ENCODE assay signal across 8 cellular contexts in the genomic region with DNA sequence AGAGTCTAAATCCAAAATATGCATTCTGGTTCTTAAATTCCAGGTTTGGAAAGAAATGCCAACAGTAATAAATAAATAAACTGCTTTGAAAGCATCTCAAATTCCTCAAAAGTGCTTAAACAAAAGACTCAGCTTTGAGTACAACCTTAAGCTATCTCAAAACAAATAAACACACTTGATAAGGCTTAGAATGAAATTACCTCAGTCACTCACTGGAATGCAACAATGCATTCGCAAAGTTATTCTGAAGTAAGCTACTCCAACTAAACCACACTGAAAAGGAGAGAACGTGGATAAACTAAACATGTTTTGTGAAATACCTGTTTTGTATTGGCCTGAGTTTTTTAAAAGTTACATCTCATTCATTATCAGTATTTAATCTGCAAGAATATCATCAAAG. TPM values are rescaled to one million over a fixed set of nuclear protein-coding genes. Genes with fewer than 3 reads are reported as not detected.
DNase-seq lines count a peak whose midpoint lies in the region; ATAC-seq, FAIRE-seq and TF ChIP-seq lines count a peak whose summit lies in the region.

No MANE protein-coding gene starts in this region.

- peaks cover 0 to 7% of the 10 kb centered on the region in 2 donors for H3K4me1 ChIP-seq in ascending aorta
- H3K4me1 ChIP-seq in left lung: peaks cover 9 to 18% of the 10 kb centered on the region in 2 donors
- H3K4me1 ChIP-seq in urinary bladder (ENCODE audit: insufficient read depth): no peaks in the 10 kb centered on the region

- no peaks in the 10 kb centered on the region for H3K9me3 ChIP-seq in ascending aorta
- no peaks in the 10 kb centered on the region for H3K9me3 ChIP-seq in left lung

- no peaks in the 10 kb centered on the region for H3K36me3 Mint-ChIP-seq in activated naive CD4-positive, alpha-beta T cell treated with anti-CD3 and anti-CD28 coated beads, Interleukin-2, amount 50 U/mL, for 24 hours
- peaks cover 6% of the 10 kb centered on the region in 2 donors for H3K36me3 Mint-ChIP-seq in activated naive CD4-positive, alpha-beta T cell treated with anti-CD3 and anti-CD28 coated beads, Interleukin-2, amount 50 U/mL, for 72 hours

- ATAC-seq in activated naive CD4-positive, alpha-beta T cell treated with anti-CD3 and anti-CD28 coated beads, Interleukin-2, amount 50 U/mL, for 72 hours: no peak
- peak; percentile 32 for ATAC-seq in left lung

- intact Hi-C loops in ascending aorta (cut with DNase I) (loop anchor here (5.0 to 10.0 kb wide), 4 partner anchors 76 to 586 kb away; partner anchors contain the start of genes EAPP, FAM177A1 and SNX6), left lung (cut with DNase I) (no loop called here)

- peak overlapping the region; percentile 80 to 86 for H3K4me3 ChIP-seq in ascending aorta
- peak overlapping the region; percentile 59 to 63 for H3K4me3 ChIP-seq in left lung
- peak overlapping the region; percentile 97 for H3K4me3 ChIP-seq in urinary bladder (ENCODE audit: low read depth, low read length)

- H3K27me3 ChIP-seq in ascending aorta: no peaks in the 10 kb centered on the region
- H3K27me3 ChIP-seq in left lung: no peaks in the 10 kb centered on the region

- H3K4me1 Mint-ChIP-seq in activated naive CD4-positive, alpha-beta T cell treated with anti-CD3 and anti-CD28 coated beads, Interleukin-2, amount 50 U/mL, for 24 hours: peaks cover 14% of the 10 kb centered on the region

- FAIRE-seq in frontal cortex (lab: Jason Lieb, UNC): no peak

- H3K27me3 Mint-ChIP-seq in activated naive CD4-positive, alpha-beta T cell treated with anti-CD3 and anti-CD28 coated beads, Interleukin-2, amount 50 U/mL, for 24 hours: no peaks in the 10 kb centered on the region

- peaks cover 0 to 8% of the 10 kb centered on the region in 2 donors for H3K36me3 ChIP-seq in ascending aorta
- peaks cover 0 to 8% of the 10 kb centered on the region in 2 donors for H3K36me3 ChIP-seq in left lung
- no peaks in the 10 kb centered on the region for H3K36me3 ChIP-seq in urinary bladder (ENCODE audit: insufficient read depth)

- no peak for DNase-seq in activated naive CD4-positive, alpha-beta T cell treated with anti-CD3 and anti-CD28 coated beads, Interleukin-2, amount 50 U/mL, for 72 hours (ENCODE audit: low spot score in 2 of 2)
- DNase-seq in ascending aorta (ENCODE audit: low spot score in 2 of 2) (no peak), left lung (no peak), frontal cortex (ENCODE audit: low spot score in 2 of 2) (no peak), NOMO-1 (lab: John Stamatoyannopoulos, UW; ENCODE audit: unreplicated experiment in 2 of 2) (no peak), cortex of kidney (lab: John Stamatoyannopoulos, UW) (no peak)

- H3K27ac ChIP-seq in ascending aorta: peak overlapping the region in 1 of 2 donors; percentile 76
- H3K27ac ChIP-seq in left lung: peak overlapping the region in 1 of 2 donors; percentile 89
- peak overlapping the region; percentile 5 for H3K27ac ChIP-seq in urinary bladder (ENCODE audit: low read depth)

- peak overlapping the region; percentile 93 for H3K4me3 Mint-ChIP-seq in activated naive CD4-positive, alpha-beta T cell treated with anti-CD3 and anti-CD28 coated beads, Interleukin-2, amount 50 U/mL, for 24 hours

- H3K9me3 Mint-ChIP-seq in activated naive CD4-positive, alpha-beta T cell treated with anti-CD3 and anti-CD28 coated beads, Interleukin-2, amount 50 U/mL, for 24 hours: no peaks in the 10 kb centered on the region
- H3K9me3 Mint-ChIP-seq in activated naive CD4-positive, alpha-beta T cell treated with anti-CD3 and anti-CD28 coated beads, Interleukin-2, amount 50 U/mL, for 72 hours: no peaks in the 10 kb centered on the region

- 28% methylated on average over 2 of the region's 2 CpGs for WGBS in urinary bladder

- TF ChIP-seq CTCF in ascending aorta (IDR thresholded peaks at IDR 0.05): no peak
- no peak for TF ChIP-seq CTCF in left lung (IDR thresholded peaks at IDR 0.05)

- peak overlapping the region; percentile 56 for H3K27ac Mint-ChIP-seq in activated naive CD4-positive, alpha-beta T cell treated with anti-CD3 and anti-CD28 coated beads, Interleukin-2, amount 50 U/mL, for 24 hours
- H3K27ac Mint-ChIP-seq in activated naive CD4-positive, alpha-beta T cell treated with anti-CD3 and anti-CD28 coated beads, Interleukin-2, amount 50 U/mL, for 72 hours: peak overlapping the region in 1 of 2 donors; percentile 85

RNA-seq across cellular contexts. Expression of gene SPTSSA, which starts 1.2 kb away (rescaled TPM):
- 10 to 100 TPM; 10.7 to 11.5 TPM for total RNA-seq in activated naive CD4-positive, alpha-beta T cell treated with anti-CD3 and anti-CD28 coated beads, Interleukin-2, amount 50 U/mL, for 72 hours
- 9.6 TPM for total RNA-seq in ascending aorta
- 10 to 100 TPM; 35.4 to 47.5 TPM for total RNA-seq in left lung
- total RNA-seq in urinary bladder: 22.2 TPM
- polyA plus RNA-seq in urinary bladder: 38.4 TPM
- total RNA-seq in frontal cortex: 17.1 TPM
